In the genomic region with DNA sequence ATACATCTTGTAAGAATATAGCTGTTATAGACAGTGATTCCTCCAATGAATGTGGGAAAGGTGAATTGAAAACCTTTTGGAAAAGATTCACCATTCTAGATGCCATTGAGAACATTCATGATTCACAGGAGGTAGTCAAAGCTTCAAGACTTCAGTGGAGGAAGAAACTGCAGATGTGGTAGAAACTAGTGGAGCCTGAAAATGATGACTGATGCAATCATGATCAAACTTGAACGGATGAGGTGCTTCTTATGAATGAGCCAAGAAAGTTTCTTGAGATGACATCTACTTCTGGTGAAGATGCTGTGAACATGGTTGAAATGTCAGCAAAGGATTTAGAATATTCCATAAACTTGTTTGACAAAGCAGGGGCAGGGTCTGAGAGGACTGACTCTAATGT, we compare ENCODE assay signal across 25 cellular contexts.
DNase-seq lines count a peak whose midpoint lies in the region; ATAC-seq, FAIRE-seq and TF ChIP-seq lines count a peak whose summit lies in the region.
"Had no signal": no experiment of that assay in that cellular context is flagged by ENCODE, and none has a peak within 500 bp of the region (broad histone marks: within the 10 kb centered on the region; RNA-seq: fewer than 3 reads in every experiment).

No MANE protein-coding gene starts in this region.

- H3K4me3 ChIP-seq in HepG2 (replicated peaks in 1 of 3; ENCODE audit: insufficient read depth in 1 of 3, low read depth in 2 of 3, low read length in 3 of 3) (no peak overlapping the region), right lobe of liver (no peak overlapping the region)
- H3K4me3 ChIP-seq: BLaER1, GM12878 had no signal

- ATAC-seq in HepG2 (no peak), right lobe of liver (no peak)
- ATAC-seq: GM12878 had no signal

- DNase-seq in HepG2 (ENCODE audit: low spot score) = no peak
- DNase-seq in right lobe of liver = no peak
- peak; percentile 54 for DNase-seq in kidney tubule cell (ENCODE audit: low spot score)
- DNase-seq in activated naive CD4-positive, alpha-beta T cell treated with anti-CD3 and anti-CD28 coated beads, Interleukin-2, amount 10 ng/mL, durations not matched to agents 7 days and 5 days = no peak
- no peak for DNase-seq in caudate nucleus (lab: John Stamatoyannopoulos, UW)
- DNase-seq: ACHN; BE2C; C1 segment of cervical spinal cord; CD4-positive, alpha-beta memory T cell; CD4-positive, CD25-positive, alpha-beta regulatory T cell; CD8-positive, alpha-beta memory T cell; COR-L47; DMS 273 treated with DMSO at 0.1 percent for 48 hours; DMS153; DMS53; DMS79; DND-41; EL; GDM1 had no signal

- TF ChIP-seq POLR2A in HepG2 (IDR thresholded peaks at IDR 0.05; ENCODE audit: insufficient read depth in 1 of 2, low read depth in 2 of 2, low read length in 2 of 2) (no peak), right lobe of liver (IDR thresholded peaks at IDR 0.05) (no peak)

- TF ChIP-seq CTCF in HepG2 (CRISPR knock-in tag; IDR thresholded peaks at IDR 0.05) = no peak
- TF ChIP-seq CTCF in right lobe of liver (IDR thresholded peaks at IDR 0.05) = no peak

- CTCF ChIA-PET in HepG2 (lab: Yijun Ruan, JAX; ENCODE audit: low intra/inter-chr PET ratio, low total read pairs) = no interaction called here
- CTCF ChIA-PET in activated naive CD4-positive, alpha-beta T cell treated with anti-CD3 and anti-CD28 coated beads, Interleukin-2, amount 10 ng/mL, durations not matched to agents 7 days and 5 days (lab: Charles Lee) = no interaction called here

- no peak for TF ChIP-seq RAD21 in HepG2 (CRISPR knock-in tag; IDR thresholded peaks at IDR 0.05)

- no peak for TF ChIP-seq EP300 in HepG2 (IDR thresholded peaks at IDR 0.05; ENCODE audit: low read depth in 2 of 2, low read length in 2 of 2)
- no peak for TF ChIP-seq EP300 in HepG2 (CRISPR knock-in tag; IDR thresholded peaks at IDR 0.05; ENCODE audit: borderline replicate concordance)

- POLR2A ChIA-PET in HepG2 (lab: Yijun Ruan, JAX) = no interaction called here

- H3K36me3 ChIP-seq in HepG2 (replicated peaks in 1 of 2; ENCODE audit: control insufficient read depth in 1 of 2, insufficient read depth in 2 of 2, low read length in 2 of 2) (no peaks in the 10 kb centered on the region), right lobe of liver (no peaks in the 10 kb centered on the region)
- H3K36me3 ChIP-seq: BE2C, BLaER1 had no signal

- H3K4me3 Mint-ChIP-seq in activated naive CD4-positive, alpha-beta T cell treated with anti-CD3 and anti-CD28 coated beads, Interleukin-2, amount 10 ng/mL, durations not matched to agents 7 days and 5 days = no peak overlapping the region
- H3K4me3 Mint-ChIP-seq: CD14-positive monocyte; CD4-positive, alpha-beta memory T cell; CD4-positive, CD25-positive, alpha-beta regulatory T cell; CD8-positive, alpha-beta memory T cell had no signal

- H3K27me3 Mint-ChIP-seq in activated naive CD4-positive, alpha-beta T cell treated with anti-CD3 and anti-CD28 coated beads, Interleukin-2, amount 10 ng/mL, durations not matched to agents 7 days and 5 days = no peaks in the 10 kb centered on the region
- H3K27me3 Mint-ChIP-seq: CD4-positive, alpha-beta memory T cell; CD4-positive, CD25-positive, alpha-beta regulatory T cell; CD8-positive, alpha-beta memory T cell had no signal

- no TSS peak for BruUV-seq in HepG2 (replicated peaks; lab: Mats Ljungman, UMichigan)

- H3K4me1 ChIP-seq in HepG2 (ENCODE audit: insufficient read depth, low read length) = no peaks in the 10 kb centered on the region
- H3K4me1 ChIP-seq in right lobe of liver = no peaks in the 10 kb centered on the region
- H3K4me1 ChIP-seq: BE2C, BLaER1 had no signal

- no peak for FAIRE-seq in HepG2 (lab: Jason Lieb, UNC)
- FAIRE-seq: GM12878, GM12892, GM18507 had no signal

- no peak overlapping the region for H3K4me2 ChIP-seq in HepG2 (ENCODE audit: low read depth, low read length)
- H3K4me2 ChIP-seq: BLaER1 had no signal

- H3K27ac ChIP-seq in HepG2 (ENCODE audit: extremely low read length, insufficient read depth, low read length) (no peak overlapping the region), right lobe of liver (no peak overlapping the region), caudate nucleus (ENCODE audit: low read depth, low read length) (no peak overlapping the region)
- H3K27ac ChIP-seq: 22Rv1, BLaER1 had no signal

- H3K36me3 Mint-ChIP-seq in activated naive CD4-positive, alpha-beta T cell treated with anti-CD3 and anti-CD28 coated beads, Interleukin-2, amount 10 ng/mL, durations not matched to agents 7 days and 5 days = no peaks in the 10 kb centered on the region
- H3K36me3 Mint-ChIP-seq: CD14-positive monocyte; CD4-positive, alpha-beta memory T cell; CD4-positive, CD25-positive, alpha-beta regulatory T cell; CD8-positive, alpha-beta memory T cell had no signal

- 6% methylated on average over 1 of the region's 1 CpG for WGBS in HepG2 (ENCODE audit: low lambda C conversion rate)
- WGBS in right lobe of liver (ENCODE audit: insufficient coverage, low coverage, low lambda C conversion rate, missing lambda C conversion rate) = 33% methylated on average over 1 of the region's 1 CpG

- no peaks in the 10 kb centered on the region for H3K9me3 Mint-ChIP-seq in activated naive CD4-positive, alpha-beta T cell treated with anti-CD3 and anti-CD28 coated beads, Interleukin-2, amount 10 ng/mL, durations not matched to agents 7 days and 5 days

- H3K27me3 ChIP-seq in HepG2 (ENCODE audit: control insufficient read depth in 1 of 2, insufficient read depth in 2 of 2, low read length in 2 of 2) (no peaks in the 10 kb centered on the region), right lobe of liver (no peaks in the 10 kb centered on the region)
- H3K27me3 ChIP-seq: BE2C, BLaER1 had no signal

- no peak overlapping the region for H3K9ac ChIP-seq in HepG2 (ENCODE audit: insufficient read depth, low read depth, low read length)
- H3K9ac ChIP-seq: BLaER1 had no signal

- no peak overlapping the region for H3K27ac Mint-ChIP-seq in activated naive CD4-positive, alpha-beta T cell treated with anti-CD3 and anti-CD28 coated beads, Interleukin-2, amount 10 ng/mL, durations not matched to agents 7 days and 5 days
- H3K27ac Mint-ChIP-seq: CD14-positive monocyte; CD4-positive, alpha-beta memory T cell; CD4-positive, CD25-positive, alpha-beta regulatory T cell; CD8-positive, alpha-beta memory T cell had no signal

- peaks cover 38% of the 10 kb centered on the region for H3K9me3 ChIP-seq in HepG2 (ENCODE audit: low read length)
- H3K9me3 ChIP-seq in right lobe of liver = no peaks in the 10 kb centered on the region
- H3K9me3 ChIP-seq: BE2C, BLaER1 had no signal

- H2AFZ ChIP-seq in HepG2 (ENCODE audit: low read length) = no peak overlapping the region

- in situ Hi-C loops in HepG2 (cut with HindIII; ENCODE audit: extremely low pct_ligation_motif_present, low pct_unique_long_range_greater_than_20kb) = no loop called here

- intact Hi-C loops in HepG2 (cut with micrococcal nuclease; ENCODE audit: unreplicated experiment) = no loop called here
- intact Hi-C loops in right lobe of liver (cut with DNase I) = no loop called here

- H4K20me1 ChIP-seq in HepG2 (ENCODE audit: insufficient read depth, low read length) = no peaks in the 10 kb centered on the region
- H4K20me1 ChIP-seq: BLaER1 had no signal

- no peaks in the 10 kb centered on the region for H3K4me1 Mint-ChIP-seq in activated naive CD4-positive, alpha-beta T cell treated with anti-CD3 and anti-CD28 coated beads, Interleukin-2, amount 10 ng/mL, durations not matched to agents 7 days and 5 days
- H3K4me1 Mint-ChIP-seq: CD14-positive monocyte; CD4-positive, alpha-beta memory T cell; CD4-positive, CD25-positive, alpha-beta regulatory T cell; CD8-positive, alpha-beta memory T cell had no signal

- no peaks in the 10 kb centered on the region for H3K79me2 ChIP-seq in HepG2 (ENCODE audit: insufficient read depth, low read length)

TF ChIP-seq in HepG2, 621 proteins besides CTCF, POLR2A, EP300 and RAD21 (continues in another document):
- TF ChIP-seq, protein P1, sequence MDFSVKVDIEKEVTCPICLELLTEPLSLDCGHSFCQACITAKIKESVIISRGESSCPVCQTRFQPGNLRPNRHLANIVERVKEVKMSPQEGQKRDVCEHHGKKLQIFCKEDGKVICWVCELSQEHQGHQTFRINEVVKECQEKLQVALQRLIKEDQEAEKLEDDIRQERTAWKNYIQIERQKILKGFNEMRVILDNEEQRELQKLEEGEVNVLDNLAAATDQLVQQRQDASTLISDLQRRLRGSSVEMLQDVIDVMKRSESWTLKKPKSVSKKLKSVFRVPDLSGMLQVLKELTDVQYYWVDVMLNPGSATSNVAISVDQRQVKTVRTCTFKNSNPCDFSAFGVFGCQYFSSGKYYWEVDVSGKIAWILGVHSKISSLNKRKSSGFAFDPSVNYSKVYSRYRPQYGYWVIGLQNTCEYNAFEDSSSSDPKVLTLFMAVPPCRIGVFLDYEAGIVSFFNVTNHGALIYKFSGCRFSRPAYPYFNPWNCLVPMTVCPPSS (IDR thresholded peaks at IDR 0.05) = no peak
- TF ChIP-seq, protein P2, sequence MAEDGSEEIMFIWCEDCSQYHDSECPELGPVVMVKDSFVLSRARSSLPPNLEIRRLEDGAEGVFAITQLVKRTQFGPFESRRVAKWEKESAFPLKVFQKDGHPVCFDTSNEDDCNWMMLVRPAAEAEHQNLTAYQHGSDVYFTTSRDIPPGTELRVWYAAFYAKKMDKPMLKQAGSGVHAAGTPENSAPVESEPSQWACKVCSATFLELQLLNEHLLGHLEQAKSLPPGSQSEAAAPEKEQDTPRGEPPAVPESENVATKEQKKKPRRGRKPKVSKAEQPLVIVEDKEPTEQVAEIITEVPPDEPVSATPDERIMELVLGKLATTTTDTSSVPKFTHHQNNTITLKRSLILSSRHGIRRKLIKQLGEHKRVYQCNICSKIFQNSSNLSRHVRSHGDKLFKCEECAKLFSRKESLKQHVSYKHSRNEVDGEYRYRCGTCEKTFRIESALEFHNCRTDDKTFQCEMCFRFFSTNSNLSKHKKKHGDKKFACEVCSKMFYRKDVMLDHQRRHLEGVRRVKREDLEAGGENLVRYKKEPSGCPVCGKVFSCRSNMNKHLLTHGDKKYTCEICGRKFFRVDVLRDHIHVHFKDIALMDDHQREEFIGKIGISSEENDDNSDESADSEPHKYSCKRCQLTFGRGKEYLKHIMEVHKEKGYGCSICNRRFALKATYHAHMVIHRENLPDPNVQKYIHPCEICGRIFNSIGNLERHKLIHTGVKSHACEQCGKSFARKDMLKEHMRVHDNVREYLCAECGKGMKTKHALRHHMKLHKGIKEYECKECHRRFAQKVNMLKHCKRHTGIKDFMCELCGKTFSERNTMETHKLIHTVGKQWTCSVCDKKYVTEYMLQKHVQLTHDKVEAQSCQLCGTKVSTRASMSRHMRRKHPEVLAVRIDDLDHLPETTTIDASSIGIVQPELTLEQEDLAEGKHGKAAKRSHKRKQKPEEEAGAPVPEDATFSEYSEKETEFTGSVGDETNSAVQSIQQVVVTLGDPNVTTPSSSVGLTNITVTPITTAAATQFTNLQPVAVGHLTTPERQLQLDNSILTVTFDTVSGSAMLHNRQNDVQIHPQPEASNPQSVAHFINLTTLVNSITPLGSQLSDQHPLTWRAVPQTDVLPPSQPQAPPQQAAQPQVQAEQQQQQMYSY (CRISPR knock-in tag; IDR thresholded peaks at IDR 0.05) = no peak
- TF ChIP-seq MAFF (IDR thresholded peaks at IDR 0.05; ENCODE audit: low read depth, low read length) = 0 out of 2 replicates have a peak, but pooled peaks have one; percentile 32
- no peak for TF ChIP-seq MXD4 (CRISPR knock-in tag; IDR thresholded peaks at IDR 0.05)
- TF ChIP-seq ERF (CRISPR knock-in tag; IDR thresholded peaks at IDR 0.05) = no peak
- TF ChIP-seq PLRG1 (conservative IDR thresholded peaks at IDR 0.05) = no peak
